In genomic region chr7:95446618-95447017, GRCh38 we compare ENCODE assay signal across 24 cellular contexts. TPM values are rescaled to one million over a fixed set of nuclear protein-coding genes. Genes with fewer than 3 reads are reported as not detected.
DNase-seq lines count a peak whose midpoint lies in the region; ATAC-seq, FAIRE-seq and TF ChIP-seq lines count a peak whose summit lies in the region.
"Had no signal": no experiment of that assay in that cellular context is flagged by ENCODE, and none has a peak within 500 bp of the region (broad histone marks: within the 10 kb centered on the region; RNA-seq: fewer than 3 reads in every experiment).

No MANE protein-coding gene starts in this region.

- H3K4me1 ChIP-seq in A549 (peaks cover 24% of the 10 kb centered on the region), K562 (replicated peaks in 1 of 2; ENCODE audit: control insufficient read depth in 2 of 2, insufficient read depth in 2 of 2, low read length in 2 of 2) (peaks cover 0 to 5% of the 10 kb centered on the region in 2 experiments; a peak in 1 of 5 replicates), neural progenitor cell (no peaks in the 10 kb centered on the region)
- H3K4me1 ChIP-seq: HAP-1 had no signal

- no peak for TF ChIP-seq CTCF in A549 (IDR thresholded peaks at IDR 0.05)
- no peak for TF ChIP-seq CTCF in K562 (IDR thresholded peaks at IDR 0.05 in 2 of 3, conservative IDR thresholded peaks at IDR 0.05 in 1 of 3; ENCODE audit: insufficient read depth in 2 of 3, low read depth in 1 of 3, low read length in 3 of 3)
- TF ChIP-seq CTCF in neural progenitor cell (IDR thresholded peaks at IDR 0.05): no peak
- TF ChIP-seq CTCF in osteocyte (IDR thresholded peaks at IDR 0.05): no peak

- no peaks in the 10 kb centered on the region for H3K9me3 Mint-ChIP-seq in neural progenitor cell
- no peaks in the 10 kb centered on the region for H3K9me3 Mint-ChIP-seq in activated T-helper 2 cell treated with anti-CD3 and anti-CD28 coated beads, Interferon-gamma antibody, Interleukin-2, Interleukin-4, amounts not matched to agents 10 μg/mL and 5 μg/mL and 100 μg/mL, durations not matched to agents 14 hours and 24 hours and 36 hours
- no peaks in the 10 kb centered on the region for H3K9me3 Mint-ChIP-seq in osteocyte (ENCODE audit: unreplicated experiment)
- H3K9me3 Mint-ChIP-seq: CD4-positive, alpha-beta memory T cell; GM23338; HFFc6 had no signal

- no TSS peak for BruUV-seq in K562 (replicated peaks; lab: Mats Ljungman, UMichigan)

- H3K36me3 ChIP-seq in K562 (ENCODE audit: control insufficient read depth, insufficient read depth, low read length): no peaks in the 10 kb centered on the region
- no peaks in the 10 kb centered on the region for H3K36me3 ChIP-seq in neural progenitor cell
- H3K36me3 ChIP-seq: HAP-1 had no signal

- no peaks in the 10 kb centered on the region for H3K79me2 ChIP-seq in K562 (ENCODE audit: control insufficient read depth, insufficient read depth, low read length)
- no peaks in the 10 kb centered on the region for H3K79me2 ChIP-seq in neural progenitor cell (ENCODE audit: low read depth)

- H3K27ac Mint-ChIP-seq in neural progenitor cell: no peak overlapping the region
- H3K27ac Mint-ChIP-seq in activated T-helper 2 cell treated with anti-CD3 and anti-CD28 coated beads, Interferon-gamma antibody, Interleukin-2, Interleukin-4, amounts not matched to agents 10 μg/mL and 5 μg/mL and 100 μg/mL, durations not matched to agents 14 hours and 24 hours and 36 hours: no peak overlapping the region
- H3K27ac Mint-ChIP-seq in osteocyte (ENCODE audit: unreplicated experiment): no peak overlapping the region
- H3K27ac Mint-ChIP-seq: CD4-positive, alpha-beta memory T cell; GM23338; HFFc6 had no signal

- H3K4me1 Mint-ChIP-seq in neural progenitor cell: peaks cover 9% of the 10 kb centered on the region
- H3K4me1 Mint-ChIP-seq in activated T-helper 2 cell treated with anti-CD3 and anti-CD28 coated beads, Interferon-gamma antibody, Interleukin-2, Interleukin-4, amounts not matched to agents 10 μg/mL and 5 μg/mL and 100 μg/mL, durations not matched to agents 14 hours and 24 hours and 36 hours (ENCODE audit: low read depth): no peaks in the 10 kb centered on the region
- H3K4me1 Mint-ChIP-seq in osteocyte (ENCODE audit: unreplicated experiment): no peaks in the 10 kb centered on the region
- H3K4me1 Mint-ChIP-seq: CD4-positive, alpha-beta memory T cell; GM23338 had no signal

- TF ChIP-seq POLR2A in A549 (IDR thresholded peaks at IDR 0.05; ENCODE audit: low read length) (no peak), K562 (conservative IDR thresholded peaks at IDR 0.05) (no peak)

- H4K20me1 ChIP-seq in K562 (replicated peaks; ENCODE audit: control insufficient read depth, insufficient read depth, low read length): no peaks in the 10 kb centered on the region
- H4K20me1 ChIP-seq in neural progenitor cell (ENCODE audit: low read depth): no peaks in the 10 kb centered on the region

- H3F3A ChIP-seq in neural progenitor cell (ENCODE audit: low read depth): no peaks in the 10 kb centered on the region

- no peak overlapping the region for H3K9ac ChIP-seq in K562 (ENCODE audit: insufficient read depth in 1 of 2, low read depth in 2 of 2, low read length in 2 of 2)
- no peak overlapping the region for H3K9ac ChIP-seq in neural progenitor cell

- H3K36me3 Mint-ChIP-seq in neural progenitor cell (peaks cover 3% of the 10 kb centered on the region), osteocyte (ENCODE audit: unreplicated experiment) (no peaks in the 10 kb centered on the region)
- H3K36me3 Mint-ChIP-seq in activated T-helper 2 cell treated with anti-CD3 and anti-CD28 coated beads, Interferon-gamma antibody, Interleukin-2, Interleukin-4, amounts not matched to agents 10 μg/mL and 5 μg/mL and 100 μg/mL, durations not matched to agents 14 hours and 24 hours and 36 hours (ENCODE audit: low read depth): no peaks in the 10 kb centered on the region
- H3K36me3 Mint-ChIP-seq: CD4-positive, alpha-beta memory T cell had no signal

- H3K4me2 ChIP-seq in A549 (no peak overlapping the region), K562 (ENCODE audit: insufficient read depth, low read length) (no peak overlapping the region), neural progenitor cell (no peak overlapping the region)
- H3K4me2 ChIP-seq: GM23338 had no signal

- DNase-seq in A549 (ENCODE audit: low read depth in 1 of 2, low spot score in 1 of 2) (no peak), K562 (ENCODE audit: extremely low read depth in 1 of 4, low spot score in 3 of 4) (peak in 1 of 4 experiments; percentile 18), neural progenitor cell (ENCODE audit: low spot score) (no peak), osteocyte (ENCODE audit: extremely low spot score, unreplicated experiment) (no peak)
- DNase-seq in activated T-helper 2 cell treated with anti-CD3 and anti-CD28 coated beads, Interferon-gamma antibody, Interleukin-2, Interleukin-4, amounts not matched to agents 10 μg/mL and 5 μg/mL and 100 μg/mL, durations not matched to agents 14 hours and 24 hours and 36 hours (ENCODE audit: low spot score): no peak
- DNase-seq: ACHN; AML-193; C1 segment of cervical spinal cord; Calu3; CD4-positive, alpha-beta memory T cell; COR-L47; DMS53; DMS79 treated with DMSO at 0.1 percent for 48 hours; GF-D8; HFFc6 had no signal

- H3K27me3 ChIP-seq in K562 (ENCODE audit: control insufficient read depth in 2 of 2, insufficient read depth in 2 of 2, low read length in 2 of 2) (no peaks in the 10 kb centered on the region; a peak in 2 of 5 replicates), neural progenitor cell (no peaks in the 10 kb centered on the region)

- H3K4me3 ChIP-seq in A549 (no peak overlapping the region), K562 (no peak overlapping the region), neural progenitor cell (no peak overlapping the region)
- H3K4me3 ChIP-seq: GM23338, HAP-1 had no signal

- TF ChIP-seq RAD21 in A549 (conservative IDR thresholded peaks at IDR 0.05 in 1 of 2, IDR thresholded peaks at IDR 0.05 in 1 of 2) (no peak), K562 (CRISPR knock-in tag; conservative IDR thresholded peaks at IDR 0.05 in 1 of 2, IDR thresholded peaks at IDR 0.05 in 1 of 2) (no peak)

- H3K27ac ChIP-seq in A549: peak overlapping the region in 1 of 2 experiments; percentile 55; a peak in 2 of 6 replicates
- no peak overlapping the region for H3K27ac ChIP-seq in K562 (ENCODE audit: extremely low read depth, low read depth, low read length)
- no peak overlapping the region for H3K27ac ChIP-seq in neural progenitor cell
- H3K27ac ChIP-seq: 22Rv1 had no signal

- CTCF ChIA-PET in A549 (lab: Yijun Ruan, JAX): interaction anchor here (0.7 to 1.0 kb wide), 2 partner anchors 9 to 199 kb away, joined by 3 read pairs; no protein-coding TSS in a partner anchor
- CTCF ChIA-PET in K562 (lab: Yijun Ruan, JAX; ENCODE audit: low intra/inter-chr PET ratio): no interaction called here

- 95% methylated on average over 3 of the region's 3 CpGs for WGBS in A549 (ENCODE audit: missing lambda C conversion rate)
- WGBS in K562 (ENCODE audit: insufficient coverage, low coverage, missing lambda C conversion rate): 0% methylated on average over 3 of the region's 3 CpGs

- peaks cover 3% of the 10 kb centered on the region for H3K27me3 Mint-ChIP-seq in neural progenitor cell (ENCODE audit: insufficient read depth, low read depth)
- H3K27me3 Mint-ChIP-seq in activated T-helper 2 cell treated with anti-CD3 and anti-CD28 coated beads, Interferon-gamma antibody, Interleukin-2, Interleukin-4, amounts not matched to agents 10 μg/mL and 5 μg/mL and 100 μg/mL, durations not matched to agents 14 hours and 24 hours and 36 hours (ENCODE audit: low read depth): peaks cover 11% of the 10 kb centered on the region
- H3K27me3 Mint-ChIP-seq in osteocyte (ENCODE audit: unreplicated experiment): no peaks in the 10 kb centered on the region

- H3K9me3 ChIP-seq in A549: no peaks in the 10 kb centered on the region
- no peaks in the 10 kb centered on the region for H3K9me3 ChIP-seq in K562 (replicated peaks; ENCODE audit: control insufficient read depth, insufficient read depth, low read depth, low read length)
- no peaks in the 10 kb centered on the region for H3K9me3 ChIP-seq in neural progenitor cell (ENCODE audit: low read depth)
- H3K9me3 ChIP-seq: HAP-1 had no signal

- TF ChIP-seq EP300 in A549 (IDR thresholded peaks at IDR 0.05) (no peak), K562 (IDR thresholded peaks at IDR 0.05; ENCODE audit: low read length) (no peak)

- in situ Hi-C loops in K562 (cut with MboI): no loop called here

- no peaks in the 10 kb centered on the region for H3K9me1 ChIP-seq in K562 (ENCODE audit: control insufficient read depth, insufficient read depth, low read length)

- FAIRE-seq in A549 (lab: Jason Lieb, UNC): peak; percentile 61
- FAIRE-seq in K562 (lab: Jason Lieb, UNC): no peak
- FAIRE-seq: GM12891, H54 had no signal

- H2AFZ ChIP-seq in K562 (ENCODE audit: low read depth, low read length): 0 out of 2 replicates have a peak overlapping the region, but pooled peaks have one; percentile 26
- H2AFZ ChIP-seq in neural progenitor cell (replicated peaks): peak overlapping the region; percentile 66
- H2AFZ ChIP-seq: GM23338 had no signal

- H3K4me3 Mint-ChIP-seq in neural progenitor cell (no peak overlapping the region), osteocyte (ENCODE audit: unreplicated experiment) (no peak overlapping the region)
- H3K4me3 Mint-ChIP-seq in activated T-helper 2 cell treated with anti-CD3 and anti-CD28 coated beads, Interferon-gamma antibody, Interleukin-2, Interleukin-4, amounts not matched to agents 10 μg/mL and 5 μg/mL and 100 μg/mL, durations not matched to agents 14 hours and 24 hours and 36 hours (ENCODE audit: low read depth): no peak overlapping the region
- H3K4me3 Mint-ChIP-seq: CD4-positive, alpha-beta memory T cell; GM23338; HFFc6 had no signal

- ATAC-seq in A549 (no peak), K562 (no peak; the same call in 2 of the 3 replicates), GM19463 (IDR thresholded peaks at IDR 0.05; ENCODE audit: unreplicated experiment) (no peak)
- ATAC-seq: GM23338 had no signal

- intact Hi-C loops in K562 (cut with micrococcal nuclease): no loop called here
- intact Hi-C loops in activated T-helper 2 cell treated with anti-CD3 and anti-CD28 coated beads, Interferon-gamma antibody, Interleukin-2, Interleukin-4, amounts not matched to agents 10 μg/mL and 5 μg/mL and 100 μg/mL, durations not matched to agents 14 hours and 24 hours and 36 hours (cut with micrococcal nuclease): no loop called here

- POLR2A ChIA-PET in A549 (lab: Yijun Ruan, JAX) (no interaction called here), K562 (lab: Yijun Ruan, JAX) (no interaction called here)

RNA-seq across cellular contexts. Expression of gene PON2, which starts 11.8 kb away (rescaled TPM):
- polyA plus RNA-seq in A549 (2011; rRNA removed) (829 TPM in 2 replicates), A549 (2017; fragmentation: RNase III; extraction: RNeasy Plus Mini Kit Qiagen cat#74134 plus additional on column Dnase treatment) (325 to 395 TPM (median 381 TPM) in 3 replicates), K562 (2011; rRNA removed) (13.0 and 30.1 TPM in 2 replicates), K562 (2014; fragmentation: Illumina TruSeq; extraction: Trizol) (19.4 and 23.7 TPM in 2 replicates), K562 (2014; fragmentation: Nextera tagmentation; extraction: Ambion mirVana) (10 to 100 TPM in 1 of 2 experiments, 1 to 10 TPM in 1; 8.5 to 10.4 TPM), K562 (2014; rRNA removed) (21.5 and 25.1 TPM in 2 replicates)
- 164 and 181 TPM in 2 replicates for polyA plus RNA-seq in A549 (2012; cell fraction: cytosol; rRNA removed)
- 144 and 182 TPM in 2 replicates for polyA plus RNA-seq in A549 (2012; cell fraction: nucleus; rRNA removed)
- 137 and 147 TPM in 2 replicates for polyA minus RNA-seq in A549 (2011; rRNA and poly(A)+ RNA removed)
- total RNA-seq in K562 (2011; cell fraction: chromatin; rRNA removed; ENCODE audit: low replicate concordance): 26.9 and 76.6 TPM in 2 replicates
- 18.2 and 21.1 TPM in 2 replicates for total RNA-seq in K562 (2011; cell fraction: nucleolus; rRNA removed)
- total RNA-seq in K562 (2011; cell fraction: nucleoplasm; rRNA removed): 48.1 and 70.0 TPM in 2 replicates
- total RNA-seq in K562 (2014; rRNA removed) (15.8 and 15.9 TPM in 2 replicates), K562 (2014; rRNA removed; fragmentation: Illumina TruSeq; extraction: Trizol) (21.4 and 21.9 TPM in 2 replicates), K562 (2015; rRNA removed; fragmentation: Illumina TruSeq; extraction: Trizol) (23.8 and 29.3 TPM in 2 replicates), K562 (2021) (14.6 and 16.7 TPM in 2 replicates), neural progenitor cell (ENCODE audit: low replicate concordance) (123 and 190 TPM in 2 replicates), osteocyte (77.1 and 78.1 TPM in 2 replicates)
- polyA plus RNA-seq in K562 (2011; cell fraction: cytosol; rRNA removed): 7.5 and 8.6 TPM in 2 replicates
- 22.3 and 43.1 TPM in 2 replicates for polyA plus RNA-seq in K562 (2011; cell fraction: nucleus; rRNA removed)
- 13.0 and 16.1 TPM in 2 replicates for polyA plus RNA-seq in K562 (2012)
- polyA minus RNA-seq in K562 (2011; rRNA and poly(A)+ RNA removed): 6.0 and 18.4 TPM in 2 replicates
- 3.2 and 10.2 TPM in 2 replicates for polyA minus RNA-seq in K562 (2011; cell fraction: cytosol; rRNA and poly(A)+ RNA removed)
- polyA minus RNA-seq in K562 (2011; cell fraction: nucleus; rRNA and poly(A)+ RNA removed): 9.7 and 24.1 TPM in 2 replicates
- 16.5 and 17.5 TPM in 2 replicates for total RNA-seq in activated T-helper 2 cell treated with anti-CD3 and anti-CD28 coated beads, Interferon-gamma antibody, Interleukin-2, Interleukin-4, amounts not matched to agents 10 μg/mL and 5 μg/mL and 100 μg/mL, durations not matched to agents 14 hours and 24 hours and 36 hours

RNA-seq across cellular contexts. Expression of gene ASB4, which starts 39.1 kb away (rescaled TPM):
- polyA plus RNA-seq in A549 (2011; rRNA removed) (3.1 TPM in 2 replicates), A549 (2017; fragmentation: RNase III; extraction: RNeasy Plus Mini Kit Qiagen cat#74134 plus additional on column Dnase treatment) (0.80 to 1.4 TPM (median 1.00 TPM) in 3 replicates), K562 (2011; rRNA removed) (0.03 TPM in 1 of 2 replicates, not detected in the other), K562 (2014; fragmentation: Illumina TruSeq; extraction: Trizol) (not detected in 2 replicates), K562 (2014; fragmentation: Nextera tagmentation; extraction: Ambion mirVana) (not detected), K562 (2014; rRNA removed) (not detected in 2 replicates)
- 0.46 and 0.52 TPM in 2 replicates for polyA plus RNA-seq in A549 (2012; cell fraction: cytosol; rRNA removed)
- 0.32 and 0.47 TPM in 2 replicates for polyA plus RNA-seq in A549 (2012; cell fraction: nucleus; rRNA removed)
- 2.9 and 4.2 TPM in 2 replicates for polyA minus RNA-seq in A549 (2011; rRNA and poly(A)+ RNA removed)
- not detected in 2 replicates for total RNA-seq in K562 (2011; cell fraction: chromatin; rRNA removed; ENCODE audit: low replicate concordance)
- not detected in 2 replicates for total RNA-seq in K562 (2011; cell fraction: nucleolus; rRNA removed)
- total RNA-seq in K562 (2011; cell fraction: nucleoplasm; rRNA removed): not detected in 2 replicates
- total RNA-seq in K562 (2014; rRNA removed) (not detected in 2 replicates), K562 (2014; rRNA removed; fragmentation: Illumina TruSeq; extraction: Trizol) (not detected in 2 replicates), K562 (2015; rRNA removed; fragmentation: Illumina TruSeq; extraction: Trizol) (0.07 and 0.08 TPM in 2 replicates), K562 (2021) (not detected in 2 replicates), neural progenitor cell (ENCODE audit: low replicate concordance) (not detected in 2 replicates), osteocyte (not detected in 2 replicates)
- not detected in 2 replicates for polyA plus RNA-seq in K562 (2011; cell fraction: cytosol; rRNA removed)
- not detected in 2 replicates for polyA plus RNA-seq in K562 (2011; cell fraction: nucleus; rRNA removed)
- polyA plus RNA-seq in K562 (2012): 0.07 TPM in 1 of 2 replicates, not detected in the other
- not detected in 2 replicates for polyA minus RNA-seq in K562 (2011; rRNA and poly(A)+ RNA removed)
- polyA minus RNA-seq in K562 (2011; cell fraction: cytosol; rRNA and poly(A)+ RNA removed): not detected in 2 replicates
- not detected in 2 replicates for polyA minus RNA-seq in K562 (2011; cell fraction: nucleus; rRNA and poly(A)+ RNA removed)
- not detected in 2 replicates for total RNA-seq in activated T-helper 2 cell treated with anti-CD3 and anti-CD28 coated beads, Interferon-gamma antibody, Interleukin-2, Interleukin-4, amounts not matched to agents 10 μg/mL and 5 μg/mL and 100 μg/mL, durations not matched to agents 14 hours and 24 hours and 36 hours
- total RNA-seq: CD4-positive, alpha-beta memory T cell; G401; GM23338; HFFc6 had no signal
- polyA plus RNA-seq: BJ; CD4-positive, alpha-beta memory T cell; GM23338 had no signal

RNA-seq across cellular contexts. Expression of gene PON3, which starts 50.4 kb away (rescaled TPM):
- polyA plus RNA-seq in A549 (2011; rRNA removed) (142 and 161 TPM in 2 replicates), A549 (2017; fragmentation: RNase III; extraction: RNeasy Plus Mini Kit Qiagen cat#74134 plus additional on column Dnase treatment) (35.3 to 49.0 TPM (median 48.7 TPM) in 3 replicates), K562 (2011; rRNA removed) (0.38 TPM in 1 of 2 replicates, not detected in the other), K562 (2014; fragmentation: Illumina TruSeq; extraction: Trizol) (not detected in 2 replicates), K562 (2014; fragmentation: Nextera tagmentation; extraction: Ambion mirVana) (under 1 TPM in 1 of 2 experiments, not detected in 1; 0.15 TPM), K562 (2014; rRNA removed) (not detected in 2 replicates)
- polyA plus RNA-seq in A549 (2012; cell fraction: cytosol; rRNA removed): 32.2 and 34.0 TPM in 2 replicates
- polyA plus RNA-seq in A549 (2012; cell fraction: nucleus; rRNA removed): 19.9 and 25.3 TPM in 2 replicates
- 47.5 and 50.1 TPM in 2 replicates for polyA minus RNA-seq in A549 (2011; rRNA and poly(A)+ RNA removed)
- not detected in 2 replicates for total RNA-seq in K562 (2011; cell fraction: chromatin; rRNA removed; ENCODE audit: low replicate concordance)
- total RNA-seq in K562 (2011; cell fraction: nucleolus; rRNA removed): 0.39 TPM in 1 of 2 replicates, not detected in the other
- total RNA-seq in K562 (2011; cell fraction: nucleoplasm; rRNA removed): not detected in 2 replicates
- total RNA-seq in K562 (2014; rRNA removed) (not detected in 2 replicates), K562 (2014; rRNA removed; fragmentation: Illumina TruSeq; extraction: Trizol) (not detected in 2 replicates), K562 (2015; rRNA removed; fragmentation: Illumina TruSeq; extraction: Trizol) (0.18 TPM in 1 of 2 replicates, not detected in the other), K562 (2021) (not detected in 2 replicates), neural progenitor cell (ENCODE audit: low replicate concordance) (not detected in 2 replicates), osteocyte (not detected in 2 replicates)
- not detected in 2 replicates for polyA plus RNA-seq in K562 (2011; cell fraction: cytosol; rRNA removed)
- polyA plus RNA-seq in K562 (2011; cell fraction: nucleus; rRNA removed): not detected in 2 replicates
- polyA plus RNA-seq in K562 (2012): 0.08 TPM in 1 of 2 replicates, not detected in the other
- 0.21 TPM in 1 of 2 replicates, not detected in the other for polyA minus RNA-seq in K562 (2011; rRNA and poly(A)+ RNA removed)
- not detected in 2 replicates for polyA minus RNA-seq in K562 (2011; cell fraction: cytosol; rRNA and poly(A)+ RNA removed)
- polyA minus RNA-seq in K562 (2011; cell fraction: nucleus; rRNA and poly(A)+ RNA removed): 0.11 and 0.13 TPM in 2 replicates
- 0.14 and 0.30 TPM in 2 replicates for total RNA-seq in activated T-helper 2 cell treated with anti-CD3 and anti-CD28 coated beads, Interferon-gamma antibody, Interleukin-2, Interleukin-4, amounts not matched to agents 10 μg/mL and 5 μg/mL and 100 μg/mL, durations not matched to agents 14 hours and 24 hours and 36 hours
- total RNA-seq: CD4-positive, alpha-beta memory T cell; Daoy; G401; HFFc6 had no signal
- polyA plus RNA-seq: BJ; CD4-positive, alpha-beta memory T cell had no signal
